21 cellular contexts compared by ENCODE assay signal in genomic region chr11:45468265-45468856, GRCh38.
DNase-seq lines count a peak whose midpoint lies in the region; ATAC-seq, FAIRE-seq and TF ChIP-seq lines count a peak whose summit lies in the region.
"Had no signal": no experiment of that assay in that cellular context is flagged by ENCODE, and none has a peak within 500 bp of the region (broad histone marks: within the 10 kb centered on the region; RNA-seq: fewer than 3 reads in every experiment).

No MANE protein-coding gene starts in this region.

- no peak overlapping the region for H3K56ac ChIP-seq in IMR-90 (ENCODE audit: extremely low read depth, insufficient read depth, low read length)

- H3K4me3 Mint-ChIP-seq in endothelial cell (ENCODE audit: unreplicated experiment) = peak overlapping the region; percentile 37
- H3K4me3 Mint-ChIP-seq: activated naive CD4-positive, alpha-beta T cell treated with anti-CD3 and anti-CD28 coated beads, Interleukin-2, amount 50 U/mL, for 24 hours; IgD-negative memory B cell had no signal

- H3K4me1 Mint-ChIP-seq in endothelial cell (ENCODE audit: unreplicated experiment) = peaks cover 17% of the 10 kb centered on the region
- H3K4me1 Mint-ChIP-seq: activated naive CD4-positive, alpha-beta T cell treated with anti-CD3 and anti-CD28 coated beads, Interleukin-2, amount 50 U/mL, for 24 hours; IgD-negative memory B cell had no signal

- H2BK20ac ChIP-seq in IMR-90 (ENCODE audit: low read depth, low read length) = no peak overlapping the region

- H3K79me2 ChIP-seq in HepG2 (ENCODE audit: insufficient read depth, low read length) = no peaks in the 10 kb centered on the region

- H4K20me1 ChIP-seq in IMR-90 (ENCODE audit: insufficient read depth, low read length) (no peaks in the 10 kb centered on the region), HepG2 (ENCODE audit: insufficient read depth, low read length) (no peaks in the 10 kb centered on the region)

- H2AFZ ChIP-seq in IMR-90 (replicated peaks; ENCODE audit: low read length, poor library complexity) (peak overlapping the region; percentile 68), HepG2 (ENCODE audit: low read length) (no peak overlapping the region)

- no peak overlapping the region for H2AK9ac ChIP-seq in IMR-90 (replicated peaks; ENCODE audit: low read depth, low read length, poor library complexity)

- in situ Hi-C loops in IMR-90 (cut with MboI; ENCODE audit: low sequenced_read_pairs) (no loop called here), HepG2 (cut with HindIII; ENCODE audit: extremely low pct_ligation_motif_present, low pct_unique_long_range_greater_than_20kb) (no loop called here)

- CTCF ChIA-PET in IMR-90 (lab: Yijun Ruan, JAX) = interaction anchor here (0.9 kb wide), 1 partner anchor 14 kb away, joined by 3 read pairs; no protein-coding TSS in a partner anchor
- CTCF ChIA-PET in HepG2 (lab: Yijun Ruan, JAX; ENCODE audit: low intra/inter-chr PET ratio, low total read pairs) = no interaction called here

- H2BK5ac ChIP-seq in IMR-90 (ENCODE audit: low read depth, low read length, poor library complexity, severe bottlenecking) = no peak overlapping the region

- BruUV-seq in IMR-90 (replicated peaks; lab: Mats Ljungman, UMichigan) (no TSS peak), HepG2 (replicated peaks; lab: Mats Ljungman, UMichigan) (no TSS peak)

- H3K4me2 ChIP-seq in IMR-90 (ENCODE audit: low read depth, low read length) (no peak overlapping the region), HepG2 (ENCODE audit: low read depth, low read length) (no peak overlapping the region)

- no peaks in the 10 kb centered on the region for H3K9me1 ChIP-seq in IMR-90 (ENCODE audit: insufficient read depth, low read length)

- no peak overlapping the region for H2AK5ac ChIP-seq in IMR-90 (ENCODE audit: low read depth, low read length)

- POLR2A ChIA-PET in IMR-90 (lab: Charles Lee; ENCODE audit: unreplicated experiment) (no interaction called here), HepG2 (lab: Yijun Ruan, JAX) (no interaction called here)

- TF ChIP-seq EP300 in HepG2 (IDR thresholded peaks at IDR 0.05; ENCODE audit: low read depth in 2 of 2, low read length in 2 of 2) = no peak
- TF ChIP-seq EP300 in HepG2 (CRISPR knock-in tag; IDR thresholded peaks at IDR 0.05; ENCODE audit: borderline replicate concordance) = no peak

- no peak overlapping the region for H4K91ac ChIP-seq in IMR-90 (ENCODE audit: insufficient read depth, low read depth, low read length)

- no peaks in the 10 kb centered on the region for H3K36me3 ChIP-seq in IMR-90 (ENCODE audit: control insufficient read depth, insufficient read depth, low read length)
- no peaks in the 10 kb centered on the region for H3K36me3 ChIP-seq in HepG2 (replicated peaks in 1 of 2; ENCODE audit: control insufficient read depth in 1 of 2, insufficient read depth in 2 of 2, low read length in 2 of 2)
- H3K36me3 ChIP-seq in upper lobe of right lung = no peaks in the 10 kb centered on the region
- H3K36me3 ChIP-seq: heart left ventricle had no signal

- ATAC-seq in IMR-90 (ENCODE audit: low read depth) (no peak), HepG2 (no peak), upper lobe of right lung (peak; percentile 53), HG03342 (IDR thresholded peaks at IDR 0.05; ENCODE audit: unreplicated experiment) (no peak)
- ATAC-seq: heart left ventricle, left cardiac atrium, SK-N-SH treated with all-trans-retinoic acid at 6 μM for 48 hours had no signal

- H3K36me3 Mint-ChIP-seq in endothelial cell (ENCODE audit: low read depth, unreplicated experiment) = peaks cover 3% of the 10 kb centered on the region
- H3K36me3 Mint-ChIP-seq: activated naive CD4-positive, alpha-beta T cell treated with anti-CD3 and anti-CD28 coated beads, Interleukin-2, amount 50 U/mL, for 24 hours; IgD-negative memory B cell; naive B cell had no signal

- H3K4me1 ChIP-seq in IMR-90 (ENCODE audit: control insufficient read depth, insufficient read depth, low read length) (no peaks in the 10 kb centered on the region), HepG2 (ENCODE audit: insufficient read depth, low read length) (0 out of 2 replicates have a peak, but pooled peaks cover 5% of the 10 kb centered on the region), upper lobe of right lung (no peaks in the 10 kb centered on the region)

- no peaks in the 10 kb centered on the region for H3K9me3 Mint-ChIP-seq in endothelial cell (ENCODE audit: unreplicated experiment)
- H3K9me3 Mint-ChIP-seq: activated naive CD4-positive, alpha-beta T cell treated with anti-CD3 and anti-CD28 coated beads, Interleukin-2, amount 50 U/mL, for 24 hours; IgD-negative memory B cell had no signal

- no peak for TF ChIP-seq RAD21 in IMR-90 (IDR thresholded peaks at IDR 0.05; ENCODE audit: low read length)
- TF ChIP-seq RAD21 in HepG2 (CRISPR knock-in tag; IDR thresholded peaks at IDR 0.05) = no peak

- WGBS in IMR-90 (ENCODE audit: extremely low coverage in 2 of 2, insufficient read length in 1 of 2), 2 experiments = 10% methylated on average over 2 of the region's 7 CpGs; no CpG with 5 or more reads in 1 of the 2 experiments
- WGBS in HepG2 (ENCODE audit: low lambda C conversion rate) = 29% methylated on average over 7 of the region's 7 CpGs

- H3K14ac ChIP-seq in IMR-90 (replicated peaks; ENCODE audit: low read depth, low read length) = no peak overlapping the region

- peak overlapping the region; percentile 92 for H3K27ac Mint-ChIP-seq in endothelial cell (ENCODE audit: unreplicated experiment)
- H3K27ac Mint-ChIP-seq: activated naive CD4-positive, alpha-beta T cell treated with anti-CD3 and anti-CD28 coated beads, Interleukin-2, amount 50 U/mL, for 24 hours; IgD-negative memory B cell had no signal

- H3K18ac ChIP-seq in IMR-90 (ENCODE audit: low read depth, low read length) = no peak overlapping the region

- TF ChIP-seq POLR2A in IMR-90 (IDR thresholded peaks at IDR 0.05; ENCODE audit: low read depth, low read length) (no peak), HepG2 (IDR thresholded peaks at IDR 0.05; ENCODE audit: insufficient read depth in 1 of 2, low read depth in 2 of 2, low read length in 2 of 2) (no peak), GM12892 (IDR thresholded peaks at IDR 0.05; ENCODE audit: low read depth, low read length) (no peak)

- H3K9me3 ChIP-seq in IMR-90 (ENCODE audit: control insufficient read depth, insufficient read depth, low read length) = no peaks in the 10 kb centered on the region
- H3K9me3 ChIP-seq in HepG2 (ENCODE audit: low read length) = no peaks in the 10 kb centered on the region
- H3K9me3 ChIP-seq in upper lobe of right lung = no peaks in the 10 kb centered on the region
- H3K9me3 ChIP-seq: heart left ventricle, testis had no signal

- DNase-seq in IMR-90 (peak; percentile 4), endothelial cell (ENCODE audit: low spot score) (peak; percentile 50), HepG2 (ENCODE audit: low spot score) (no peak), upper lobe of right lung (no peak), GM12892 (ENCODE audit: insufficient read length) (no peak), NCI-H1092 (lab: John Stamatoyannopoulos, UW) (no peak)
- DNase-seq: activated CD4-positive, alpha-beta T cell treated with anti-CD3 and anti-CD28 coated beads, Interleukin-2, amount 50 U/mL, for 1 hour; caudate nucleus; heart left ventricle; left cardiac atrium; naive B cell; NCI-H748 treated with DMSO at 0.1 percent for 48 hours; retina; stimulated activated CD4-positive, alpha-beta T cell treated with anti-CD3 and anti-CD28 coated beads, Interleukin-1b, Interleukin-23, amount 100 ng/mL, for 48 hours; testis had no signal

- H3K9ac ChIP-seq in IMR-90 (ENCODE audit: low read depth, low read length) (no peak overlapping the region), HepG2 (ENCODE audit: insufficient read depth, low read depth, low read length) (no peak overlapping the region)

- no peaks in the 10 kb centered on the region; the same call in 1 of the 2 replicates for H3K27me3 ChIP-seq in IMR-90 (ENCODE audit: control insufficient read depth, insufficient read depth, low read length)
- H3K27me3 ChIP-seq in HepG2 (ENCODE audit: control insufficient read depth in 1 of 2, insufficient read depth in 2 of 2, low read length in 2 of 2) = peaks cover 2 to 13% of the 10 kb centered on the region in 2 experiments; a peak in 1 of 5 replicates
- no peaks in the 10 kb centered on the region for H3K27me3 ChIP-seq in upper lobe of right lung
- H3K27me3 ChIP-seq: heart left ventricle, testis had no signal

- H2BK15ac ChIP-seq in IMR-90 (ENCODE audit: low read depth, low read length) = no peak overlapping the region

- intact Hi-C loops in IMR-90 (cut with micrococcal nuclease) (no loop called here), HepG2 (cut with micrococcal nuclease; ENCODE audit: unreplicated experiment) (no loop called here), upper lobe of right lung (cut with DNase I) (no loop called here)

- H3K4ac ChIP-seq in IMR-90 (ENCODE audit: low read depth, low read length) = no peak overlapping the region

- H4K8ac ChIP-seq in IMR-90 (ENCODE audit: low read depth in 2 of 2, low read length in 2 of 2) = no peak overlapping the region

- no peak for TF ChIP-seq CTCF in IMR-90 (conservative IDR thresholded peaks at IDR 0.05; ENCODE audit: low read depth, low read length)
- no peak for TF ChIP-seq CTCF in endothelial cell (IDR thresholded peaks at IDR 0.05; ENCODE audit: unreplicated experiment)
- no peak for TF ChIP-seq CTCF in HepG2 (CRISPR knock-in tag; IDR thresholded peaks at IDR 0.05)
- no peak for TF ChIP-seq CTCF in upper lobe of right lung (IDR thresholded peaks at IDR 0.05)

- H3K79me1 ChIP-seq in IMR-90 (ENCODE audit: low read depth in 1 of 2, low read length in 2 of 2) = no peaks in the 10 kb centered on the region

- no peak overlapping the region for H3K23ac ChIP-seq in IMR-90 (ENCODE audit: low read depth, low read length)

- H3K27me3 Mint-ChIP-seq in endothelial cell (ENCODE audit: unreplicated experiment) = peaks cover 5% of the 10 kb centered on the region

- no peak overlapping the region for H2BK120ac ChIP-seq in IMR-90 (ENCODE audit: low read depth, low read length)

- H3K4me3 ChIP-seq in IMR-90 (ENCODE audit: insufficient read depth, low read depth, low read length) (no peak overlapping the region), HepG2 (replicated peaks in 1 of 3; ENCODE audit: insufficient read depth in 1 of 3, low read depth in 2 of 3, low read length in 3 of 3) (no peak overlapping the region), upper lobe of right lung (no peak overlapping the region)
- H3K4me3 ChIP-seq: heart left ventricle, testis had no signal

- no peak overlapping the region for H4K5ac ChIP-seq in IMR-90 (ENCODE audit: low read depth, low read length)

- dilution Hi-C loops in IMR-90 (cut with HindIII; ENCODE audit: low sequenced_read_pairs, unreplicated experiment) = no loop called here

- FAIRE-seq in HepG2 (lab: Jason Lieb, UNC) = no peak
- FAIRE-seq in GM12892 (lab: Jason Lieb, UNC) = no peak
- FAIRE-seq: H54 had no signal

- H3K27ac ChIP-seq in IMR-90 (ENCODE audit: insufficient read depth, low read length) (no peak overlapping the region), HepG2 (ENCODE audit: extremely low read length, insufficient read depth, low read length) (no peak overlapping the region), upper lobe of right lung (no peak overlapping the region)
- H3K27ac ChIP-seq: C4-2B, heart left ventricle, testis had no signal

TF ChIP-seq in IMR-90, 13 proteins besides CTCF, POLR2A, EP300 and RAD21 (continues in another document):
- no peak for TF ChIP-seq BHLHE40 (IDR thresholded peaks at IDR 0.05; ENCODE audit: low read depth, low read length)

Comparison
In these comparisons a context has a peak if more than half of its experiments do, and no peak if none do; other contexts are left out.
1. DNase-seq: peak in IMR-90 (single experiment) and endothelial cell (single experiment); none in HepG2 (single experiment), upper lobe of right lung (single experiment), GM12892 (single experiment) and NCI-H1092 (single experiment).